Comparison of ENCODE assay signal across 14 cellular contexts in genomic region chr12:124779161-124780141, GRCh38.
DNase-seq lines count a peak whose midpoint lies in the region; ATAC-seq and TF ChIP-seq lines count a peak whose summit lies in the region.
"Had no signal": no experiment of that assay in that cellular context is flagged by ENCODE, and none has a peak within 500 bp of the region (broad histone marks: within the 10 kb centered on the region; RNA-seq: fewer than 3 reads in every experiment).

No MANE protein-coding gene starts in this region.

- BruUV-seq in PC-9 (replicated peaks; lab: Mats Ljungman, UMichigan), result no TSS peak

- no peaks in the 10 kb centered on the region; the same call in 1 of the 2 replicates for H3F3A ChIP-seq in PC-9 (ENCODE audit: insufficient read depth, low read depth)

- H3K9me3 Mint-ChIP-seq in immature natural killer cell, result no peaks in the 10 kb centered on the region
- H3K9me3 Mint-ChIP-seq in activated naive CD4-positive, alpha-beta T cell treated with anti-CD3 and anti-CD28 coated beads, Interleukin-2, amount 10 ng/mL, durations not matched to agents 7 days and 5 days, result no peaks in the 10 kb centered on the region
- H3K9me3 Mint-ChIP-seq: endodermal cell had no signal

- peaks cover 0 to 2% (median 0%) of the 10 kb centered on the region in 3 donors for H3K27me3 Mint-ChIP-seq in immature natural killer cell (ENCODE audit: low read depth in 3 of 3)
- no peaks in the 10 kb centered on the region for H3K27me3 Mint-ChIP-seq in activated naive CD4-positive, alpha-beta T cell treated with anti-CD3 and anti-CD28 coated beads, Interleukin-2, amount 10 ng/mL, durations not matched to agents 7 days and 5 days

- in situ Hi-C loops in GM13976 (cut with MboI; ENCODE audit: low sequenced_read_pairs, unreplicated experiment), result no loop called here

- DNase-seq in GM13976 (ENCODE audit: low spot score) (peak; percentile 74), dermis microvascular lymphatic vessel endothelial cell (ENCODE audit: low read depth in 2 of 2) (peak; percentile 35 to 43), hepatocyte (ENCODE audit: low spot score) (no peak), immature natural killer cell (no peak), PC-9 (no peak)
- no peak for DNase-seq in activated naive CD4-positive, alpha-beta T cell treated with anti-CD3 and anti-CD28 coated beads, Interleukin-2, amount 10 ng/mL, durations not matched to agents 7 days and 5 days
- DNase-seq: anterior cingulate cortex, endodermal cell, heart left ventricle, NCI-H2029 treated with DMSO at 0.1 percent for 48 hours, occipital lobe had no signal

- H3K4me1 ChIP-seq in hepatocyte (ENCODE audit: insufficient read depth), result peaks cover 7% of the 10 kb centered on the region
- no peaks in the 10 kb centered on the region; the same call in 1 of the 2 replicates for H3K4me1 ChIP-seq in PC-9 (replicated peaks; ENCODE audit: insufficient read depth)

- H3K9me2 ChIP-seq in hepatocyte (replicated peaks; ENCODE audit: insufficient read depth) (no peaks in the 10 kb centered on the region), PC-9 (ENCODE audit: insufficient read depth) (no peaks in the 10 kb centered on the region)

- H3K36me3 Mint-ChIP-seq in immature natural killer cell, result no peaks in the 10 kb centered on the region
- H3K36me3 Mint-ChIP-seq in activated naive CD4-positive, alpha-beta T cell treated with anti-CD3 and anti-CD28 coated beads, Interleukin-2, amount 10 ng/mL, durations not matched to agents 7 days and 5 days, result no peaks in the 10 kb centered on the region

- H3K4me1 Mint-ChIP-seq in immature natural killer cell, result peaks cover 7 to 8% of the 10 kb centered on the region in 2 donors
- H3K4me1 Mint-ChIP-seq in activated naive CD4-positive, alpha-beta T cell treated with anti-CD3 and anti-CD28 coated beads, Interleukin-2, amount 10 ng/mL, durations not matched to agents 7 days and 5 days, result peaks cover 16% of the 10 kb centered on the region
- H3K4me1 Mint-ChIP-seq: endodermal cell had no signal

- H3K79me2 ChIP-seq in hepatocyte, result no peaks in the 10 kb centered on the region
- no peaks in the 10 kb centered on the region for H3K79me2 ChIP-seq in PC-9 (ENCODE audit: low read depth)

- no peak overlapping the region for H3K27ac ChIP-seq in hepatocyte
- H3K27ac ChIP-seq in PC-9, result no peak overlapping the region
- H3K27ac ChIP-seq: heart left ventricle, vagina had no signal

- CTCF ChIA-PET in activated naive CD4-positive, alpha-beta T cell treated with anti-CD3 and anti-CD28 coated beads, Interleukin-2, amount 10 ng/mL, durations not matched to agents 7 days and 5 days (lab: Charles Lee), result no interaction called here
- CTCF ChIA-PET in PC-9 (lab: Charles Lee), result no interaction called here

- POLR2A ChIA-PET in PC-9 (lab: Charles Lee; ENCODE audit: unreplicated experiment), result no interaction called here

- H3K27ac Mint-ChIP-seq in immature natural killer cell, result no peak overlapping the region
- H3K27ac Mint-ChIP-seq in activated naive CD4-positive, alpha-beta T cell treated with anti-CD3 and anti-CD28 coated beads, Interleukin-2, amount 10 ng/mL, durations not matched to agents 7 days and 5 days, result no peak overlapping the region
- H3K27ac Mint-ChIP-seq: endodermal cell had no signal

- no peak overlapping the region for H3K4me3 Mint-ChIP-seq in immature natural killer cell
- H3K4me3 Mint-ChIP-seq in activated naive CD4-positive, alpha-beta T cell treated with anti-CD3 and anti-CD28 coated beads, Interleukin-2, amount 10 ng/mL, durations not matched to agents 7 days and 5 days, result no peak overlapping the region
- H3K4me3 Mint-ChIP-seq: endodermal cell had no signal

- H3K27me3 ChIP-seq in hepatocyte, result no peaks in the 10 kb centered on the region
- H3K27me3 ChIP-seq in PC-9 (ENCODE audit: insufficient read depth, low read depth), result no peaks in the 10 kb centered on the region
- H3K27me3 ChIP-seq: heart left ventricle, vagina had no signal

- ATAC-seq in GM21529 (IDR thresholded peaks at IDR 0.05; ENCODE audit: unreplicated experiment), result peak; percentile 57
- ATAC-seq in HG03139 (IDR thresholded peaks at IDR 0.05; ENCODE audit: unreplicated experiment), result peak; percentile 33

- no peaks in the 10 kb centered on the region for H3K36me3 ChIP-seq in hepatocyte (replicated peaks; ENCODE audit: insufficient read depth, low read depth)
- no peaks in the 10 kb centered on the region for H3K36me3 ChIP-seq in PC-9 (ENCODE audit: low read depth)
- H3K36me3 ChIP-seq: vagina had no signal

- intact Hi-C loops in PC-9 (cut with micrococcal nuclease; ENCODE audit: unreplicated experiment), result loop anchor here (10.0 kb wide), 1 partner anchor 975 kb away; no protein-coding TSS in a partner anchor

- H3K4me3 ChIP-seq in hepatocyte (no peak overlapping the region), PC-9 (no peak overlapping the region)
- H3K4me3 ChIP-seq: heart left ventricle, vagina had no signal

- 80% methylated on average over 27 of the region's 27 CpGs for WGBS in hepatocyte (ENCODE audit: low lambda C conversion rate, missing lambda C conversion rate)

- H2AFZ ChIP-seq in hepatocyte (no peak overlapping the region), PC-9 (no peak overlapping the region)

- H4K20me1 ChIP-seq in hepatocyte (ENCODE audit: insufficient read depth, poor library complexity, severe bottlenecking) (no peaks in the 10 kb centered on the region), PC-9 (ENCODE audit: insufficient read depth) (no peaks in the 10 kb centered on the region)

- no peak overlapping the region for H3K4me2 ChIP-seq in hepatocyte
- no peak overlapping the region for H3K4me2 ChIP-seq in PC-9

- TF ChIP-seq CTCF in GM13976 (IDR thresholded peaks at IDR 0.05; ENCODE audit: borderline replicate concordance, control extremely low read depth, extremely low read depth, insufficient read depth, missing control alignments) (no peak), hepatocyte (IDR thresholded peaks at IDR 0.05; ENCODE audit: poor library complexity) (no peak), PC-9 (conservative IDR thresholded peaks at IDR 0.05) (no peak)

- H3K9me3 ChIP-seq in hepatocyte (ENCODE audit: low read depth) (no peaks in the 10 kb centered on the region), PC-9 (ENCODE audit: insufficient read depth, low read depth) (no peaks in the 10 kb centered on the region)
- H3K9me3 ChIP-seq: heart left ventricle, vagina had no signal

Comparison
In these comparisons a context has a peak if more than half of its experiments do, and no peak if none do; other contexts are left out.
1. DNase-seq: peak in GM13976 (single experiment) and dermis microvascular lymphatic vessel endothelial cell (2 of 2); none in hepatocyte (single experiment), immature natural killer cell (0 of 3), activated naive CD4-positive, alpha-beta T cell treated with anti-CD3 and anti-CD28 coated beads, Interleukin-2, amount 10 ng/mL, durations not matched to agents 7 days and 5 days (single experiment) and PC-9 (0 of 2).